ENCODE assay signal across 20 cellular contexts in genomic region chr3:155370764-155371503, GRCh38.
"Had no signal": no experiment of that assay in that cellular context is flagged by ENCODE, and none has a peak within 500 bp of the region (broad histone marks: within the 10 kb centered on the region; RNA-seq: fewer than 3 reads in every experiment).

No MANE protein-coding gene starts in this region.

- H3K36me3 ChIP-seq: cardiac muscle cell, right lobe of liver, stomach, upper lobe of left lung had no signal

- H3K27me3 ChIP-seq: cardiac muscle cell, right lobe of liver, stomach, upper lobe of left lung had no signal

- H3K4me1 ChIP-seq: psoas muscle, right lobe of liver, stomach had no signal

- H3K9me3 ChIP-seq: psoas muscle, right lobe of liver, stomach, upper lobe of left lung had no signal

- H3K27me3 Mint-ChIP-seq: activated CD4-positive, alpha-beta memory T cell treated with anti-CD3 and anti-CD28 coated beads, Interleukin-2, amount 10 ng/mL, durations not matched to agents 7 days and 5 days; activated CD4-positive, alpha-beta T cell treated with anti-CD3 and anti-CD28 coated beads for 36 hours; activated naive CD8-positive, alpha-beta T cell treated with anti-CD3 and anti-CD28 coated beads for 36 hours; effector memory CD8-positive, alpha-beta T cell had no signal

- ATAC-seq: activated CD4-positive, alpha-beta T cell treated with anti-CD3 and anti-CD28 coated beads for 36 hours; activated CD8-positive, alpha-beta memory T cell treated with anti-CD3 and anti-CD28 coated beads, Interleukin-2, amount 10 ng/mL, durations not matched to agents 7 days and 5 days; effector memory CD8-positive, alpha-beta T cell; left colon; right lobe of liver; WTC11 had no signal

- H3K9me3 Mint-ChIP-seq: activated CD4-positive, alpha-beta memory T cell treated with anti-CD3 and anti-CD28 coated beads, Interleukin-2, amount 10 ng/mL, durations not matched to agents 7 days and 5 days; effector memory CD8-positive, alpha-beta T cell; WTC11 had no signal

- H3K36me3 Mint-ChIP-seq: activated CD8-positive, alpha-beta memory T cell treated with anti-CD3 and anti-CD28 coated beads, Interleukin-2, amount 10 ng/mL, durations not matched to agents 7 days and 5 days; activated naive CD8-positive, alpha-beta T cell treated with anti-CD3 and anti-CD28 coated beads for 36 hours; WTC11 had no signal

- H3K27ac ChIP-seq: cardiac muscle cell, psoas muscle, right lobe of liver, stomach, upper lobe of left lung had no signal

- FAIRE-seq: islet of Langerhans, small intestine had no signal

- H3K4me1 Mint-ChIP-seq: activated CD4-positive, alpha-beta memory T cell treated with anti-CD3 and anti-CD28 coated beads, Interleukin-2, amount 10 ng/mL, durations not matched to agents 7 days and 5 days; activated CD4-positive, alpha-beta T cell treated with anti-CD3 and anti-CD28 coated beads for 36 hours; activated CD8-positive, alpha-beta memory T cell treated with anti-CD3 and anti-CD28 coated beads, Interleukin-2, amount 10 ng/mL, durations not matched to agents 7 days and 5 days; activated naive CD8-positive, alpha-beta T cell treated with anti-CD3 and anti-CD28 coated beads for 36 hours had no signal

- DNase-seq: activated CD4-positive, alpha-beta memory T cell treated with anti-CD3 and anti-CD28 coated beads, Interleukin-2, amount 10 ng/mL, durations not matched to agents 7 days and 5 days; activated CD4-positive, alpha-beta T cell treated with anti-CD3 and anti-CD28 coated beads for 36 hours; activated CD8-positive, alpha-beta memory T cell treated with anti-CD3 and anti-CD28 coated beads, Interleukin-2, amount 10 ng/mL, durations not matched to agents 7 days and 5 days; activated naive CD4-positive, alpha-beta T cell; activated naive CD8-positive, alpha-beta T cell treated with anti-CD3 and anti-CD28 coated beads for 36 hours; amniotic stem cell; dermis blood vessel endothelial cell; effector memory CD8-positive, alpha-beta T cell; foreskin fibroblast; right lobe of liver; small intestine; stimulated activated CD4-positive, alpha-beta T cell treated with anti-CD3 and anti-CD28 coated beads, Interleukin-15, amount 100 ng/mL, for 24 hours; stimulated activated CD4-positive, alpha-beta T cell treated with anti-CD3 and anti-CD28 coated beads, Interleukin-2, amount 100 ng/mL, for 48 hours; stomach had no signal

- H3K27ac Mint-ChIP-seq: activated CD4-positive, alpha-beta memory T cell treated with anti-CD3 and anti-CD28 coated beads, Interleukin-2, amount 10 ng/mL, durations not matched to agents 7 days and 5 days; activated CD4-positive, alpha-beta T cell treated with anti-CD3 and anti-CD28 coated beads for 36 hours; activated CD8-positive, alpha-beta memory T cell treated with anti-CD3 and anti-CD28 coated beads, Interleukin-2, amount 10 ng/mL, durations not matched to agents 7 days and 5 days; activated naive CD8-positive, alpha-beta T cell treated with anti-CD3 and anti-CD28 coated beads for 36 hours; effector memory CD8-positive, alpha-beta T cell; WTC11 had no signal

- H3K4me3 Mint-ChIP-seq: activated CD4-positive, alpha-beta memory T cell treated with anti-CD3 and anti-CD28 coated beads, Interleukin-2, amount 10 ng/mL, durations not matched to agents 7 days and 5 days; activated CD4-positive, alpha-beta T cell treated with anti-CD3 and anti-CD28 coated beads for 36 hours; activated CD8-positive, alpha-beta memory T cell treated with anti-CD3 and anti-CD28 coated beads, Interleukin-2, amount 10 ng/mL, durations not matched to agents 7 days and 5 days; activated naive CD8-positive, alpha-beta T cell treated with anti-CD3 and anti-CD28 coated beads for 36 hours; effector memory CD8-positive, alpha-beta T cell; WTC11 had no signal

- H3K4me3 ChIP-seq: cardiac muscle cell, psoas muscle, right lobe of liver, stomach, upper lobe of left lung had no signal
